ENCODE assay signal across 9 cellular contexts in the genomic region with DNA sequence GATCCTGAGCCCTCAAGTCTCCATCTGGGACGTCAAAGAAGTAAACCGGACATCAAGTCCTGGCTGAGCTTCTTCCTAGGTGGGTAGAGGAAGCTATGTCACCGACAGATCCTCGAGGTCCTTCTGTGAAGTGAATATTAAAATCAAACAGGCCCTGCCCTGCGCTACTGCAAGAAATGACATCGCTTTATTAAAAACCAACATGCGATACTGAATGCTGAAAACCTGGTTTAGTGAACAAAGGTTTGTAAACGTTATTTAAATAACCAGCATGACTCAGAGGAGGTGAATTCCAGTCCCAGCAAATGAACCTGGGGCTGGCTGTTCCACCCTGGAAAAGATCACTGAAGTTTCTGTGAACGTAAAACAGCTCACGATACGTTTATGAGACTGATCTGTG. TPM values are rescaled to one million over a fixed set of nuclear protein-coding genes. Genes with fewer than 3 reads are reported as not detected.
A peak's percentile ranks its signal among the peaks of the same experiment; 100 is the strongest.
DNase-seq lines count a peak whose midpoint lies in the region.
"Had no signal": no experiment of that assay in that cellular context is flagged by ENCODE, and none has a peak within 500 bp of the region (broad histone marks: within the 10 kb centered on the region; RNA-seq: fewer than 3 reads in every experiment).

No MANE protein-coding gene starts in this region.

- peaks cover 45% of the 10 kb centered on the region for H3K4me1 Mint-ChIP-seq in activated naive CD8-positive, alpha-beta T cell treated with anti-CD3 and anti-CD28 coated beads for 36 hours
- H3K4me1 Mint-ChIP-seq in immature natural killer cell, result peaks cover 43 to 51% of the 10 kb centered on the region in 2 donors

- H3K9me3 Mint-ChIP-seq in activated naive CD8-positive, alpha-beta T cell treated with anti-CD3 and anti-CD28 coated beads for 36 hours, result no peaks in the 10 kb centered on the region
- H3K9me3 Mint-ChIP-seq in immature natural killer cell, result no peaks in the 10 kb centered on the region

- H3K27me3 Mint-ChIP-seq in activated naive CD8-positive, alpha-beta T cell treated with anti-CD3 and anti-CD28 coated beads for 36 hours, result no peaks in the 10 kb centered on the region
- H3K27me3 Mint-ChIP-seq in immature natural killer cell (ENCODE audit: low read depth in 3 of 3), result peaks cover 6 to 16% (median 9%) of the 10 kb centered on the region in 3 donors

- peak overlapping the region; percentile 95 for H3K27ac Mint-ChIP-seq in activated naive CD8-positive, alpha-beta T cell treated with anti-CD3 and anti-CD28 coated beads for 36 hours
- peak overlapping the region; percentile 69 to 94 (median 88) for H3K27ac Mint-ChIP-seq in immature natural killer cell

- peak overlapping the region; percentile 96 for H3K4me3 Mint-ChIP-seq in activated naive CD8-positive, alpha-beta T cell treated with anti-CD3 and anti-CD28 coated beads for 36 hours
- peak overlapping the region; percentile 95 to 99 (median 98) for H3K4me3 Mint-ChIP-seq in immature natural killer cell

- peaks cover 31% of the 10 kb centered on the region for H3K36me3 Mint-ChIP-seq in activated naive CD8-positive, alpha-beta T cell treated with anti-CD3 and anti-CD28 coated beads for 36 hours
- peaks cover 4 to 10% (median 4%) of the 10 kb centered on the region in 3 donors for H3K36me3 Mint-ChIP-seq in immature natural killer cell

- DNase-seq in EL (peak; percentile 28), HT-29 (ENCODE audit: low spot score) (peak; percentile 28), immature natural killer cell (peak in 1 of 3 donors; percentile 1), COLO668 (lab: John Stamatoyannopoulos, UW; ENCODE audit: unreplicated experiment) (no peak), NOMO-1 treated with DMSO at 0.1 percent for 48 hours (lab: John Stamatoyannopoulos, UW; ENCODE audit: unreplicated experiment) (no peak)
- DNase-seq in activated naive CD8-positive, alpha-beta T cell treated with anti-CD3 and anti-CD28 coated beads for 36 hours, result no peak
- peak in 2 of 3 experiments; percentile 6 to 9 for DNase-seq in stimulated activated CD4-positive, alpha-beta T cell treated with anti-CD3 and anti-CD28 coated beads, TNF-alpha, amount 100 ng/mL, for 24 hours (ENCODE audit: low read depth in 3 of 3)
- no peak for DNase-seq in central memory CD4-positive, alpha-beta T cell

RNA-seq across cellular contexts. Expression of a gene that starts 0.7 kb away (rescaled TPM):
- total RNA-seq in HT-29 (2014; rRNA removed; shearing (Covaris generic)), result 47.6 and 49.1 TPM in 2 replicates
- total RNA-seq in activated naive CD8-positive, alpha-beta T cell treated with anti-CD3 and anti-CD28 coated beads for 36 hours, result 100 to 1,000 TPM; 102 to 105 TPM
- 100 to 1,000 TPM; 110 to 189 (median 115) TPM for polyA plus RNA-seq in immature natural killer cell

RNA-seq across cellular contexts. Expression of a gene that starts 52.9 kb away (rescaled TPM):
- total RNA-seq in HT-29 (2014; rRNA removed; shearing (Covaris generic)), result 0.37 TPM in 1 of 2 replicates, not detected in the other
- total RNA-seq in activated naive CD8-positive, alpha-beta T cell treated with anti-CD3 and anti-CD28 coated beads for 36 hours, result not detected
- polyA plus RNA-seq in immature natural killer cell, result not detected
- total RNA-seq: T-helper 2 cell treated with Interferon-gamma antibody and Interleukin-4, amounts not matched to agents 100 ng/mL and 5 ng/mL, for 36 hours had no signal

RNA-seq across cellular contexts. Expression of a gene that starts 53.7 kb away (rescaled TPM):
- total RNA-seq in HT-29 (2014; rRNA removed; shearing (Covaris generic)), result not detected in 2 replicates
- total RNA-seq in activated naive CD8-positive, alpha-beta T cell treated with anti-CD3 and anti-CD28 coated beads for 36 hours, result not detected
- polyA plus RNA-seq in immature natural killer cell, result not detected
- total RNA-seq: T-helper 2 cell treated with Interferon-gamma antibody and Interleukin-4, amounts not matched to agents 100 ng/mL and 5 ng/mL, for 36 hours had no signal

Comparison
In these comparisons a context has a peak if more than half of its experiments do, and no peak if none do; other contexts are left out.
1. DNase-seq: peak in EL (single experiment), HT-29 (single experiment) and stimulated activated CD4-positive, alpha-beta T cell treated with anti-CD3 and anti-CD28 coated beads, TNF-alpha, amount 100 ng/mL, for 24 hours (2 of 3); none in activated naive CD8-positive, alpha-beta T cell treated with anti-CD3 and anti-CD28 coated beads for 36 hours (single experiment), COLO668 (single experiment), NOMO-1 treated with DMSO at 0.1 percent for 48 hours (single experiment) and central memory CD4-positive, alpha-beta T cell (single experiment).